In genomic region chr1:6399294-6399693, GRCh38 we compare ENCODE assay signal across 26 cellular contexts. TPM values are rescaled to one million over a fixed set of nuclear protein-coding genes. Genes with fewer than 3 reads are reported as not detected.
"Had no signal": no experiment of that assay in that cellular context is flagged by ENCODE, and none has a peak within 500 bp of the region (broad histone marks: within the 10 kb centered on the region; RNA-seq: fewer than 3 reads in every experiment).

No MANE protein-coding gene starts in this region.

- H3K36me3 ChIP-seq: WERI-Rb-1 had no signal

- H3K9me3 Mint-ChIP-seq: activated CD4-positive, alpha-beta memory T cell treated with anti-CD3 and anti-CD28 coated beads, Interleukin-2, amount 10 ng/mL, durations not matched to agents 7 days and 5 days; activated CD4-positive, alpha-beta T cell treated with anti-CD3 and anti-CD28 coated beads, Interleukin-2, amount 10 ng/mL, durations not matched to agents 7 days and 5 days; activated T-cell treated with anti-CD3 and anti-CD28 coated beads, Interleukin-2, amount 50 U/mL, for 4 hours; activated T-helper 2 cell treated with anti-CD3 and anti-CD28 coated beads, Interferon-gamma antibody, Interleukin-2, Interleukin-4, amounts not matched to agents 10 μg/mL and 5 μg/mL and 100 μg/mL, durations not matched to agents 14 hours and 24 hours and 36 hours; endodermal cell had no signal

- H3K4me3 ChIP-seq: dorsolateral prefrontal cortex had no signal

- DNase-seq: activated CD4-positive, alpha-beta memory T cell treated with anti-CD3 and anti-CD28 coated beads, Interleukin-2, amount 10 ng/mL, durations not matched to agents 7 days and 5 days; activated CD4-positive, alpha-beta T cell treated with anti-CD3 and anti-CD28 coated beads for 1 hour; activated CD4-positive, alpha-beta T cell treated with anti-CD3 and anti-CD28 coated beads for 4 hours; activated CD4-positive, alpha-beta T cell treated with anti-CD3 and anti-CD28 coated beads, Interleukin-2, amount 10 ng/mL, durations not matched to agents 7 days and 5 days; activated CD4-positive, alpha-beta T cell treated with anti-CD3 and anti-CD28 coated beads, Interleukin-2, amount 50 U/mL, for 4 hours; activated effector memory CD4-positive, alpha-beta T cell treated with anti-CD3 and anti-CD28 coated beads, Interleukin-2, amount 50 U/mL, for 16 hours; activated naive CD4-positive, alpha-beta T cell treated with anti-CD3 and anti-CD28 coated beads, Interleukin-2, amount 50 U/mL, for 16 hours; activated T-cell treated with anti-CD3 and anti-CD28 coated beads, Interleukin-2, amount 50 U/mL, for 4 hours; amniotic stem cell; anterior cingulate cortex; caudate nucleus; cortex of kidney; dorsolateral prefrontal cortex; effector memory CD4-positive, alpha-beta T cell; endodermal cell; foreskin fibroblast; head of caudate nucleus; T-helper 9 cell; WERI-Rb-1 had no signal

- H3K27ac ChIP-seq: dorsolateral prefrontal cortex, WERI-Rb-1 had no signal

- ATAC-seq: activated T-cell treated with anti-CD3 and anti-CD28 coated beads, Interleukin-2, amount 50 U/mL, for 4 hours; esophagus mucosa had no signal

- H3K27me3 Mint-ChIP-seq: activated naive CD8-positive, alpha-beta T cell had no signal

- H3K4me3 Mint-ChIP-seq: activated CD4-positive, alpha-beta memory T cell treated with anti-CD3 and anti-CD28 coated beads, Interleukin-2, amount 10 ng/mL, durations not matched to agents 7 days and 5 days; activated CD4-positive, alpha-beta T cell treated with anti-CD3 and anti-CD28 coated beads, Interleukin-2, amount 10 ng/mL, durations not matched to agents 7 days and 5 days; activated naive CD8-positive, alpha-beta T cell; activated T-cell treated with anti-CD3 and anti-CD28 coated beads, Interleukin-2, amount 50 U/mL, for 4 hours; endodermal cell had no signal

- H3K36me3 Mint-ChIP-seq: activated naive CD8-positive, alpha-beta T cell had no signal

- FAIRE-seq: astrocyte, colon, frontal cortex had no signal

- H3K27ac Mint-ChIP-seq: activated CD4-positive, alpha-beta memory T cell treated with anti-CD3 and anti-CD28 coated beads, Interleukin-2, amount 10 ng/mL, durations not matched to agents 7 days and 5 days; activated CD4-positive, alpha-beta T cell treated with anti-CD3 and anti-CD28 coated beads, Interleukin-2, amount 10 ng/mL, durations not matched to agents 7 days and 5 days; activated naive CD8-positive, alpha-beta T cell; activated T-helper 2 cell treated with anti-CD3 and anti-CD28 coated beads, Interferon-gamma antibody, Interleukin-2, Interleukin-4, amounts not matched to agents 10 μg/mL and 5 μg/mL and 100 μg/mL, durations not matched to agents 14 hours and 24 hours and 36 hours; endodermal cell had no signal

RNA-seq across cellular contexts. Expression of gene HES2, which starts 20.4 kb away (rescaled TPM):
- total RNA-seq: activated T-cell treated with anti-CD3 and anti-CD28 coated beads, Interleukin-2, amount 50 U/mL, for 4 hours; endodermal cell; frontal cortex had no signal

RNA-seq across cellular contexts. Expression of gene ESPN, which starts 25.3 kb away (rescaled TPM):
- total RNA-seq: epithelial cell of proximal tubule, frontal cortex had no signal
